Comparison of ENCODE assay signal across 23 cellular contexts in the genomic region with DNA sequence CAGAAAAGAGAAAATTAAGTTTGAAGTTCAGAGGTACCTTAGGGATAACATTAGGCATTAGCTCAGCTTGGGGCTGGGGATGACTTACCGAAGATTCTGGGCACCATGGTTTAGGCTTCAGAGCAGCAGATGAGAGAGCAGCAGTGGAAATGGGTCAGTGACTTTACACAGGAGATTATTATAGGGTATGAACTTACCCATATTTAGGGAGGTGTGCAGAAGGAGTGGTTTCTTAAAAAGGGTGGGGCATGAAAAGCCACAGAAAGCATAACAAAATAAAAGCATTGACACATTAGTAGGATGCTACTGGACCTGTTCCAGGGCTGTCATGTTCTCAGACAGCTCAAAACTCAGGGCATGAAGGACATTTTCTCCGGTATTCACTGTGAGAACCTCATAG. TPM values are rescaled to one million over a fixed set of nuclear protein-coding genes. Genes with fewer than 3 reads are reported as not detected.
DNase-seq lines count a peak whose midpoint lies in the region; ATAC-seq and TF ChIP-seq lines count a peak whose summit lies in the region.
"Had no signal": no experiment of that assay in that cellular context is flagged by ENCODE, and none has a peak within 500 bp of the region (broad histone marks: within the 10 kb centered on the region; RNA-seq: fewer than 3 reads in every experiment).

No MANE protein-coding gene starts in this region.

- H3K36me3 ChIP-seq in HEK293 (ENCODE audit: control insufficient read depth in 2 of 2, insufficient read depth in 1 of 2, low read length in 2 of 2) (no peaks in the 10 kb centered on the region), thyroid gland (no peaks in the 10 kb centered on the region)

- no peaks in the 10 kb centered on the region for H3K27me3 ChIP-seq in thyroid gland

- H3K9me3 ChIP-seq in HEK293 (ENCODE audit: control insufficient read depth, insufficient read depth, low read depth, low read length): no peaks in the 10 kb centered on the region
- no peaks in the 10 kb centered on the region for H3K9me3 ChIP-seq in thyroid gland

- no peak overlapping the region for H3K27ac ChIP-seq in HEK293 (ENCODE audit: extremely low read depth, low read depth, low read length)
- no peak overlapping the region for H3K27ac ChIP-seq in thyroid gland

- H3K36me3 Mint-ChIP-seq in T-helper 2 cell treated with Interferon-gamma antibody and Interleukin-4, amounts not matched to agents 5 μg/mL and 100 μg/mL, for 36 hours (ENCODE audit: low read depth): no peaks in the 10 kb centered on the region
- H3K36me3 Mint-ChIP-seq: CD4-positive, alpha-beta memory T cell had no signal

- H3K4me1 ChIP-seq in HEK293 (ENCODE audit: control insufficient read depth, insufficient read depth, low read length) (peaks cover 8% of the 10 kb centered on the region), thyroid gland (no peaks in the 10 kb centered on the region)

- ATAC-seq in esophagus mucosa (peak; percentile 72), GM21526 (IDR thresholded peaks at IDR 0.05; ENCODE audit: low FRiP score, unreplicated experiment) (no peak)
- no peak for ATAC-seq in stimulated activated naive CD8-positive, alpha-beta T cell treated with anti-CD3 and anti-CD28 coated beads, Interleukin-15, amount 100 ng/mL, for 72 hours
- ATAC-seq: GM12878, GM23338, HCT116 had no signal

- TF ChIP-seq CTCF in HEK293 (tag by site-specific recombination; IDR thresholded peaks at IDR 0.05) (no peak), thyroid gland (IDR thresholded peaks at IDR 0.05) (no peak)

- no peak for TF ChIP-seq POLR2A in thyroid gland (IDR thresholded peaks at IDR 0.05)

- intact Hi-C loops in thyroid gland (cut with DNase I): no loop called here

- no peaks in the 10 kb centered on the region for H3K9me3 Mint-ChIP-seq in T-helper 2 cell treated with Interferon-gamma antibody and Interleukin-4, amounts not matched to agents 5 μg/mL and 100 μg/mL, for 36 hours
- H3K9me3 Mint-ChIP-seq in stimulated activated naive CD8-positive, alpha-beta T cell treated with anti-CD3 and anti-CD28 coated beads, Interleukin-15, amount 100 ng/mL, for 72 hours: no peaks in the 10 kb centered on the region
- H3K9me3 Mint-ChIP-seq: GM23338, H9, HFFc6 had no signal

- in situ Hi-C loops in Caki2 (cut with HindIII; ENCODE audit: low pct_unique_long_range_greater_than_20kb, low sequenced_read_pairs): no loop called here

- no peaks in the 10 kb centered on the region for H3K4me1 Mint-ChIP-seq in T-helper 2 cell treated with Interferon-gamma antibody and Interleukin-4, amounts not matched to agents 5 μg/mL and 100 μg/mL, for 36 hours (ENCODE audit: low read depth)
- no peaks in the 10 kb centered on the region for H3K4me1 Mint-ChIP-seq in stimulated activated naive CD8-positive, alpha-beta T cell treated with anti-CD3 and anti-CD28 coated beads, Interleukin-15, amount 100 ng/mL, for 72 hours

- POLR2A ChIA-PET in HEK293 (lab: Yijun Ruan, JAX): no interaction called here

- H3K4me3 ChIP-seq in HEK293 (ENCODE audit: low read depth, low read length) (no peak overlapping the region), thyroid gland (replicated peaks in 1 of 3) (no peak overlapping the region)
- H3K4me3 ChIP-seq: GM12878, GM23338 had no signal

- 43 to 54% methylated on average over 2 of the region's 2 CpGs for WGBS in thyroid gland, 2 donors

- no peak overlapping the region for H3K27ac Mint-ChIP-seq in T-helper 2 cell treated with Interferon-gamma antibody and Interleukin-4, amounts not matched to agents 5 μg/mL and 100 μg/mL, for 36 hours
- no peak overlapping the region for H3K27ac Mint-ChIP-seq in stimulated activated naive CD8-positive, alpha-beta T cell treated with anti-CD3 and anti-CD28 coated beads, Interleukin-15, amount 100 ng/mL, for 72 hours
- H3K27ac Mint-ChIP-seq: CD4-positive, alpha-beta memory T cell; GM23338; H9; HFFc6 had no signal

- H3K27me3 Mint-ChIP-seq in T-helper 2 cell treated with Interferon-gamma antibody and Interleukin-4, amounts not matched to agents 5 μg/mL and 100 μg/mL, for 36 hours (ENCODE audit: low read depth): peaks cover 54% of the 10 kb centered on the region
- peaks cover 59% of the 10 kb centered on the region for H3K27me3 Mint-ChIP-seq in stimulated activated naive CD8-positive, alpha-beta T cell treated with anti-CD3 and anti-CD28 coated beads, Interleukin-15, amount 100 ng/mL, for 72 hours

- H3K4me3 Mint-ChIP-seq in T-helper 2 cell treated with Interferon-gamma antibody and Interleukin-4, amounts not matched to agents 5 μg/mL and 100 μg/mL, for 36 hours: no peak overlapping the region
- H3K4me3 Mint-ChIP-seq in stimulated activated naive CD8-positive, alpha-beta T cell treated with anti-CD3 and anti-CD28 coated beads, Interleukin-15, amount 100 ng/mL, for 72 hours: no peak overlapping the region
- H3K4me3 Mint-ChIP-seq: CD4-positive, alpha-beta memory T cell; GM23338; H9; HFFc6 had no signal

- DNase-seq in Caki2 (ENCODE audit: low read depth): peak; percentile 21
- peak; percentile 31 for DNase-seq in SW480 (ENCODE audit: low spot score)
- DNase-seq in T-helper 2 cell treated with Interferon-gamma antibody and Interleukin-4, amounts not matched to agents 5 μg/mL and 100 μg/mL, for 36 hours (ENCODE audit: low spot score): no peak
- no peak for DNase-seq in stimulated activated naive CD8-positive, alpha-beta T cell treated with anti-CD3 and anti-CD28 coated beads, Interleukin-15, amount 100 ng/mL, for 72 hours
- DNase-seq in thyroid gland: no peak
- DNase-seq: C1 segment of cervical spinal cord; CD4-positive, alpha-beta memory T cell; COR-L47; DMS153; DMS79; EL; GDM1; H9; HFFc6 had no signal

- CTCF ChIA-PET in HEK293 (lab: Yijun Ruan, JAX): interaction anchor here (0.6 to 6.4 kb wide), 7 partner anchors 14 to 744 kb away, joined by 3 to 37 read pairs (median 3); no protein-coding TSS in a partner anchor

TF ChIP-seq in HEK293, 187 proteins besides CTCF, POLR2A, EP300 and RAD21:
- TF ChIP-seq ZNF549 (tag by site-specific recombination; IDR thresholded peaks at IDR 0.05): no peak
- no peak for TF ChIP-seq ZNF560 (tag by site-specific recombination; IDR thresholded peaks at IDR 0.05; ENCODE audit: borderline replicate concordance)
- peak; percentile 96 for TF ChIP-seq SP7 (tag by site-specific recombination; IDR thresholded peaks at IDR 0.05)
- TF ChIP-seq, protein P1, sequence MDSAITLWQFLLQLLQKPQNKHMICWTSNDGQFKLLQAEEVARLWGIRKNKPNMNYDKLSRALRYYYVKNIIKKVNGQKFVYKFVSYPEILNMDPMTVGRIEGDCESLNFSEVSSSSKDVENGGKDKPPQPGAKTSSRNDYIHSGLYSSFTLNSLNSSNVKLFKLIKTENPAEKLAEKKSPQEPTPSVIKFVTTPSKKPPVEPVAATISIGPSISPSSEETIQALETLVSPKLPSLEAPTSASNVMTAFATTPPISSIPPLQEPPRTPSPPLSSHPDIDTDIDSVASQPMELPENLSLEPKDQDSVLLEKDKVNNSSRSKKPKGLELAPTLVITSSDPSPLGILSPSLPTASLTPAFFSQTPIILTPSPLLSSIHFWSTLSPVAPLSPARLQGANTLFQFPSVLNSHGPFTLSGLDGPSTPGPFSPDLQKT (IDR thresholded peaks at IDR 0.05; ENCODE audit: borderline replicate concordance, low read depth, low read length): no peak
TF ChIP-seq in HEK293: peak in this region for 1.

RNA-seq across cellular contexts. Expression of a gene that starts 20.5 kb away (rescaled TPM):
- total RNA-seq in Caki2 (2014; rRNA removed; shearing (Covaris generic); ENCODE audit: low replicate concordance): not detected in 2 replicates
- total RNA-seq in esophagus mucosa (20.2 TPM), thyroid gland (not detected)
- total RNA-seq: A673; CD4-positive, alpha-beta memory T cell; GM12878; GM23338; H4; H9; HFFc6 had no signal

RNA-seq across cellular contexts. Expression of a gene that starts 46.8 kb away (rescaled TPM):
- total RNA-seq in Caki2 (2014; rRNA removed; shearing (Covaris generic); ENCODE audit: low replicate concordance): not detected in 2 replicates
- 4.0 TPM for total RNA-seq in esophagus mucosa
- total RNA-seq in thyroid gland: 10 to 100 TPM; 49.1 to 88.3 (median 66.0) TPM
- total RNA-seq: A172; CD4-positive, alpha-beta memory T cell; H4 had no signal

Comparison
In these comparisons a context has a peak if more than half of its experiments do, and no peak if none do; other contexts are left out.
1. DNase-seq: peak in Caki2 (single experiment) and SW480 (single experiment); none in T-helper 2 cell treated with Interferon-gamma antibody and Interleukin-4, amounts not matched to agents 5 μg/mL and 100 μg/mL, for 36 hours (single experiment), stimulated activated naive CD8-positive, alpha-beta T cell treated with anti-CD3 and anti-CD28 coated beads, Interleukin-15, amount 100 ng/mL, for 72 hours (0 of 2) and thyroid gland (0 of 2).
2. RNA of a gene that starts 20.5 kb away (total RNA-seq): 20.2 TPM in esophagus mucosa (single experiment); not detected in Caki2 and not detected in thyroid gland; every median in the first group is over 10 times any median in the second.